8 cellular contexts compared by ENCODE assay signal in genomic region chr19:48997972-48998371, GRCh38. TPM values are rescaled to one million over a fixed set of nuclear protein-coding genes. Genes with fewer than 3 reads are reported as not detected.
DNase-seq lines count a peak whose midpoint lies in the region; ATAC-seq and TF ChIP-seq lines count a peak whose summit lies in the region.

No MANE protein-coding gene starts in this region.

- no peak overlapping the region for H3K4me3 ChIP-seq in NB4 (ENCODE audit: low read depth, low read length)

- TF ChIP-seq POLR2A in NB4 (IDR thresholded peaks at IDR 0.05; ENCODE audit: extremely low read depth, insufficient read length): no peak

- peaks cover 37% of the 10 kb centered on the region for H3K4me1 Mint-ChIP-seq in activated CD4-positive, alpha-beta memory T cell treated with anti-CD3 and anti-CD28 coated beads, Interleukin-2, amount 10 ng/mL, durations not matched to agents 7 days and 5 days
- H3K4me1 Mint-ChIP-seq in stimulated activated naive CD8-positive, alpha-beta T cell treated with anti-CD3 and anti-CD28 coated beads, Interleukin-15, amount 100 ng/mL, for 72 hours: peaks cover 55% of the 10 kb centered on the region

- DNase-seq in SIG-M5 treated with dmso at 0.1 percent for 504 hours (lab: John Stamatoyannopoulos, UW; ENCODE audit: unreplicated experiment) (peak; percentile 60), SIG-M5 (lab: John Stamatoyannopoulos, UW) (no peak), NB4 (ENCODE audit: low read depth) (peak; percentile 73), foreskin keratinocyte (no peak)
- peak; percentile 71 for DNase-seq in activated CD4-positive, alpha-beta memory T cell treated with anti-CD3 and anti-CD28 coated beads, Interleukin-2, amount 10 ng/mL, durations not matched to agents 7 days and 5 days
- peak; percentile 49 to 50 for DNase-seq in stimulated activated naive CD8-positive, alpha-beta T cell treated with anti-CD3 and anti-CD28 coated beads, Interleukin-15, amount 100 ng/mL, for 72 hours

- H3K36me3 Mint-ChIP-seq in activated CD4-positive, alpha-beta memory T cell treated with anti-CD3 and anti-CD28 coated beads, Interleukin-2, amount 10 ng/mL, durations not matched to agents 7 days and 5 days (ENCODE audit: low read depth): peaks cover 22% of the 10 kb centered on the region

- CTCF ChIA-PET in activated CD4-positive, alpha-beta memory T cell treated with anti-CD3 and anti-CD28 coated beads, Interleukin-2, amount 10 ng/mL, durations not matched to agents 7 days and 5 days (lab: Charles Lee): interaction anchor here (0.6 to 6.7 kb wide), 12 partner anchors 11 to 409 kb away, joined by 3 to 52 read pairs (median 4); partner anchors contain the start of gene LHB

- peaks cover 3% of the 10 kb centered on the region for H3K4me1 ChIP-seq in foreskin keratinocyte

- H3K4me3 Mint-ChIP-seq in activated CD4-positive, alpha-beta memory T cell treated with anti-CD3 and anti-CD28 coated beads, Interleukin-2, amount 10 ng/mL, durations not matched to agents 7 days and 5 days: no peak overlapping the region
- H3K4me3 Mint-ChIP-seq in stimulated activated naive CD8-positive, alpha-beta T cell treated with anti-CD3 and anti-CD28 coated beads, Interleukin-15, amount 100 ng/mL, for 72 hours: no peak overlapping the region

- no peak for ATAC-seq in foreskin keratinocyte
- no peak for ATAC-seq in stimulated activated naive CD8-positive, alpha-beta T cell treated with anti-CD3 and anti-CD28 coated beads, Interleukin-15, amount 100 ng/mL, for 72 hours
- no peak for ATAC-seq in GM18907 (IDR thresholded peaks at IDR 0.05; ENCODE audit: unreplicated experiment)
- ATAC-seq in GM21381 (IDR thresholded peaks at IDR 0.05; ENCODE audit: unreplicated experiment): no peak

- H3K27me3 Mint-ChIP-seq in activated CD4-positive, alpha-beta memory T cell treated with anti-CD3 and anti-CD28 coated beads, Interleukin-2, amount 10 ng/mL, durations not matched to agents 7 days and 5 days: no peaks in the 10 kb centered on the region
- no peaks in the 10 kb centered on the region for H3K27me3 Mint-ChIP-seq in stimulated activated naive CD8-positive, alpha-beta T cell treated with anti-CD3 and anti-CD28 coated beads, Interleukin-15, amount 100 ng/mL, for 72 hours

- H3K27me3 ChIP-seq in foreskin keratinocyte: no peaks in the 10 kb centered on the region

- POLR2A ChIA-PET in activated CD4-positive, alpha-beta memory T cell treated with anti-CD3 and anti-CD28 coated beads, Interleukin-2, amount 10 ng/mL, durations not matched to agents 7 days and 5 days (lab: Charles Lee): no interaction called here

- no peaks in the 10 kb centered on the region for H3K9me3 Mint-ChIP-seq in activated CD4-positive, alpha-beta memory T cell treated with anti-CD3 and anti-CD28 coated beads, Interleukin-2, amount 10 ng/mL, durations not matched to agents 7 days and 5 days
- no peaks in the 10 kb centered on the region for H3K9me3 Mint-ChIP-seq in stimulated activated naive CD8-positive, alpha-beta T cell treated with anti-CD3 and anti-CD28 coated beads, Interleukin-15, amount 100 ng/mL, for 72 hours

- H3K27ac Mint-ChIP-seq in activated CD4-positive, alpha-beta memory T cell treated with anti-CD3 and anti-CD28 coated beads, Interleukin-2, amount 10 ng/mL, durations not matched to agents 7 days and 5 days: peak overlapping the region; percentile 4
- H3K27ac Mint-ChIP-seq in stimulated activated naive CD8-positive, alpha-beta T cell treated with anti-CD3 and anti-CD28 coated beads, Interleukin-15, amount 100 ng/mL, for 72 hours: peak overlapping the region in 1 of 2 donors; percentile 71

- peak; percentile 67 for TF ChIP-seq CTCF in NB4 (IDR thresholded peaks at IDR 0.05; ENCODE audit: low read depth, low read length)
- TF ChIP-seq CTCF in foreskin keratinocyte (conservative IDR thresholded peaks at IDR 0.05): peak; percentile 68

- no peak overlapping the region for H3K27ac ChIP-seq in foreskin keratinocyte

RNA-seq across cellular contexts. Expression of gene RUVBL2, which starts 4.3 kb away (rescaled TPM):
- total RNA-seq in activated CD4-positive, alpha-beta memory T cell treated with anti-CD3 and anti-CD28 coated beads, Interleukin-2, amount 10 ng/mL, durations not matched to agents 7 days and 5 days: 10 to 100 TPM; 74.7 to 80.1 TPM
- 159 and 189 TPM in 2 replicates for total RNA-seq in foreskin keratinocyte
- polyA plus RNA-seq in foreskin keratinocyte: 168 and 188 TPM in 2 replicates

RNA-seq across cellular contexts. Expression of gene GYS1, which starts 4.9 kb away (rescaled TPM):
- total RNA-seq in activated CD4-positive, alpha-beta memory T cell treated with anti-CD3 and anti-CD28 coated beads, Interleukin-2, amount 10 ng/mL, durations not matched to agents 7 days and 5 days: 10 to 100 TPM; 55.1 to 56.3 TPM
- total RNA-seq in foreskin keratinocyte: 42.4 and 42.7 TPM in 2 replicates
- 32.2 and 35.9 TPM in 2 replicates for polyA plus RNA-seq in foreskin keratinocyte

RNA-seq across cellular contexts. Expression of gene LHB, which starts 18.9 kb away (rescaled TPM):
- under 1 TPM; 0.63 to 0.88 TPM for total RNA-seq in activated CD4-positive, alpha-beta memory T cell treated with anti-CD3 and anti-CD28 coated beads, Interleukin-2, amount 10 ng/mL, durations not matched to agents 7 days and 5 days
- 0.35 and 0.44 TPM in 2 replicates for total RNA-seq in foreskin keratinocyte
- 0.65 and 0.81 TPM in 2 replicates for polyA plus RNA-seq in foreskin keratinocyte

RNA-seq across cellular contexts. Expression of gene CGB3, which starts 26.2 kb away (rescaled TPM):
- not detected for total RNA-seq in activated CD4-positive, alpha-beta memory T cell treated with anti-CD3 and anti-CD28 coated beads, Interleukin-2, amount 10 ng/mL, durations not matched to agents 7 days and 5 days
- total RNA-seq in foreskin keratinocyte: not detected in 2 replicates
- not detected in 2 replicates for polyA plus RNA-seq in foreskin keratinocyte

RNA-seq across cellular contexts. Expression of gene FTL, which starts 32.9 kb away (rescaled TPM):
- total RNA-seq in activated CD4-positive, alpha-beta memory T cell treated with anti-CD3 and anti-CD28 coated beads, Interleukin-2, amount 10 ng/mL, durations not matched to agents 7 days and 5 days: 1,000 to 10,000 TPM; 1,110 to 1,123 TPM
- 1,121 and 1,400 TPM in 2 replicates for total RNA-seq in foreskin keratinocyte
- 1,652 and 2,111 TPM in 2 replicates for polyA plus RNA-seq in foreskin keratinocyte

Comparison
In these comparisons a context has a peak if more than half of its experiments do, and no peak if none do; other contexts are left out.
1. DNase-seq: peak in SIG-M5 treated with dmso at 0.1 percent for 504 hours (single experiment), NB4 (single experiment), activated CD4-positive, alpha-beta memory T cell treated with anti-CD3 and anti-CD28 coated beads, Interleukin-2, amount 10 ng/mL, durations not matched to agents 7 days and 5 days (single experiment) and stimulated activated naive CD8-positive, alpha-beta T cell treated with anti-CD3 and anti-CD28 coated beads, Interleukin-15, amount 100 ng/mL, for 72 hours (2 of 2); none in SIG-M5 (single experiment) and foreskin keratinocyte (0 of 2).